ENCODE assay signal across 1 cellular context in genomic region chr5:73591102-73591695, GRCh38.
TF ChIP-seq lines count a peak whose summit lies in the region.

No MANE protein-coding gene starts in this region.

TF ChIP-seq in WTC11, 78 proteins besides CTCF, POLR2A, EP300 and RAD21 (continued from another document):
- TF ChIP-seq ETV6 (CRISPR knock-in tag; IDR thresholded peaks at IDR 0.05) (no peak), ZNF281 (CRISPR knock-in tag; IDR thresholded peaks at IDR 0.05) (no peak), ZNF532 (CRISPR knock-in tag; IDR thresholded peaks at IDR 0.05; ENCODE audit: borderline replicate concordance) (no peak), USF2 (CRISPR knock-in tag; IDR thresholded peaks at IDR 0.05) (no peak)
TF ChIP-seq in WTC11: peak in this region for 0.
